ENCODE assay signal across 9 cellular contexts in genomic region chr17:27471321-27472269, GRCh38. TPM values are rescaled to one million over a fixed set of nuclear protein-coding genes. Genes with fewer than 3 reads are reported as not detected.
DNase-seq lines count a peak whose midpoint lies in the region; ATAC-seq, FAIRE-seq and TF ChIP-seq lines count a peak whose summit lies in the region.
"Had no signal": no experiment of that assay in that cellular context is flagged by ENCODE, and none has a peak within 500 bp of the region (broad histone marks: within the 10 kb centered on the region; RNA-seq: fewer than 3 reads in every experiment).

No MANE protein-coding gene starts in this region.

- H3K4me3 ChIP-seq in keratinocyte (ENCODE audit: control insufficient read depth in 2 of 3, extremely low read depth in 1 of 3, insufficient read depth in 2 of 3, low read depth in 1 of 3, low read length in 3 of 3) (no peak overlapping the region), heart right ventricle (no peak overlapping the region)
- H3K4me3 ChIP-seq: thoracic aorta had no signal

- no peak overlapping the region for H3K4me3 Mint-ChIP-seq in type B pancreatic cell

- H3K27ac Mint-ChIP-seq in type B pancreatic cell, result peak overlapping the region; percentile 64

- dilution Hi-C loops in keratinocyte (cut with MboI; ENCODE audit: extremely low pct_ligation_motif_present, low sequenced_read_pairs), result no loop called here

- H3K4me1 ChIP-seq in keratinocyte (ENCODE audit: control insufficient read depth, extremely low read depth, insufficient read depth, low read length) (peaks cover 21% of the 10 kb centered on the region), heart right ventricle (peaks cover 8 to 72% (median 37%) of the 10 kb centered on the region in 9 donors)

- no peaks in the 10 kb centered on the region for H3K27me3 ChIP-seq in keratinocyte (ENCODE audit: control insufficient read depth, extremely low read depth, insufficient read depth, low read length)
- no peaks in the 10 kb centered on the region for H3K27me3 ChIP-seq in heart right ventricle

- intact Hi-C loops in heart right ventricle (cut with DNase I), result no loop called here

- H3K36me3 ChIP-seq in keratinocyte (ENCODE audit: control insufficient read depth in 2 of 2, extremely low read depth in 1 of 2, insufficient read depth in 2 of 2, low read length in 2 of 2) (no peaks in the 10 kb centered on the region), heart right ventricle (no peaks in the 10 kb centered on the region)
- H3K36me3 ChIP-seq: thoracic aorta had no signal

- no peaks in the 10 kb centered on the region for H3K9me1 ChIP-seq in keratinocyte (ENCODE audit: control insufficient read depth, extremely low read depth, insufficient read depth, low read length)

- H3K4me2 ChIP-seq in keratinocyte (ENCODE audit: control insufficient read depth, extremely low read depth, insufficient read depth, low read depth, low read length), result peak overlapping the region; percentile 59

- peak; percentile 90 for DNase-seq in activated CD8-positive, alpha-beta memory T cell treated with anti-CD3 and anti-CD28 coated beads, Interleukin-2, amount 50 U/mL, for 48 hours
- DNase-seq in keratinocyte (ENCODE audit: low read depth, low spot score), result peak; percentile 69
- DNase-seq in type B pancreatic cell (ENCODE audit: extremely low spot score, unreplicated experiment), result no peak
- no peak for DNase-seq in NCI-H187 (lab: John Stamatoyannopoulos, UW)
- no peak for DNase-seq in NCI-H1694 (lab: John Stamatoyannopoulos, UW)
- DNase-seq in heart right ventricle, result no peak

- H4K20me1 ChIP-seq in keratinocyte (ENCODE audit: control insufficient read depth, extremely low read depth, insufficient read depth, low read length), result no peaks in the 10 kb centered on the region

- H3K79me2 ChIP-seq in keratinocyte (ENCODE audit: control insufficient read depth, insufficient read depth, low read length), result no peaks in the 10 kb centered on the region

- peak overlapping the region; percentile 68 for H3K27ac ChIP-seq in keratinocyte (ENCODE audit: control insufficient read depth, insufficient read depth, low read length)
- H3K27ac ChIP-seq in heart right ventricle, result no peak overlapping the region
- H3K27ac ChIP-seq: thoracic aorta had no signal

- ATAC-seq in GM19463 (IDR thresholded peaks at IDR 0.05; ENCODE audit: unreplicated experiment) (peak; percentile 59), HG03457 (IDR thresholded peaks at IDR 0.05; ENCODE audit: unreplicated experiment) (peak; percentile 48), heart right ventricle (no peak)

- H3K36me3 Mint-ChIP-seq in type B pancreatic cell, result no peaks in the 10 kb centered on the region

- H3K9ac ChIP-seq in keratinocyte (ENCODE audit: control insufficient read depth, extremely low read depth, insufficient read depth, low read length), result peak overlapping the region; percentile 50

- 87 to 89% methylated on average over 14 of the region's 14 CpGs for WGBS in heart right ventricle, 2 donors

- TF ChIP-seq CTCF in keratinocyte (optimal IDR thresholded peaks at IDR 0.05 in 1 of 3, IDR thresholded peaks at IDR 0.05 in 1 of 3, conservative IDR thresholded peaks at IDR 0.05 in 1 of 3; ENCODE audit: extremely low read depth in 1 of 3, insufficient read depth in 2 of 3, low read length in 3 of 3) (no peak), type B pancreatic cell (conservative IDR thresholded peaks at IDR 0.05) (no peak), heart right ventricle (IDR thresholded peaks at IDR 0.05) (no peak)

- FAIRE-seq in keratinocyte (lab: Jason Lieb, UNC), result peak; percentile 88

- H2AFZ ChIP-seq in keratinocyte (ENCODE audit: control insufficient read depth, low read length), result no peak overlapping the region

- no peaks in the 10 kb centered on the region for H3K27me3 Mint-ChIP-seq in type B pancreatic cell

- H3K9me3 Mint-ChIP-seq in type B pancreatic cell, result no peaks in the 10 kb centered on the region

- H3K4me1 Mint-ChIP-seq in type B pancreatic cell (ENCODE audit: unreplicated experiment), result peaks cover 52% of the 10 kb centered on the region

- H3K9me3 ChIP-seq in keratinocyte (ENCODE audit: control insufficient read depth, low read depth, low read length), result no peaks in the 10 kb centered on the region
- no peaks in the 10 kb centered on the region for H3K9me3 ChIP-seq in heart right ventricle
- H3K9me3 ChIP-seq: thoracic aorta had no signal

RNA-seq across cellular contexts. Expression of gene KSR1, which starts 15.3 kb away (rescaled TPM):
- polyA plus RNA-seq in keratinocyte, result 0.97 to 1.8 TPM (median 1.3 TPM) in 3 replicates
- 3.7 TPM for polyA plus RNA-seq in keratinocyte (2011; ENCODE audit: low read depth)
- polyA plus RNA-seq in keratinocyte (2011; cell fraction: cytosol; rRNA removed), result 0.64 and 0.66 TPM in 2 replicates
- 3.4 and 5.1 TPM in 2 replicates for polyA plus RNA-seq in keratinocyte (2011; cell fraction: nucleus; rRNA removed)
- polyA plus RNA-seq in keratinocyte (2012; ENCODE audit: low replicate concordance), result 1.2 and 1.7 TPM in 2 replicates
- 1.8 to 3.6 TPM (median 2.0 TPM) in 3 replicates for polyA minus RNA-seq in keratinocyte
- polyA minus RNA-seq in keratinocyte (2011; cell fraction: cytosol; rRNA and poly(A)+ RNA removed), result 1.2 TPM
- 3.6 and 6.8 TPM in 2 replicates for polyA minus RNA-seq in keratinocyte (2011; cell fraction: nucleus; rRNA and poly(A)+ RNA removed)
- 57.8 and 74.0 TPM in 2 replicates for total RNA-seq in type B pancreatic cell (ENCODE audit: low replicate concordance)
- 10 to 100 TPM in 5 of 10 donors, 1 to 10 TPM in 5; 5.6 to 19.6 (median 8.6) TPM for total RNA-seq in heart right ventricle
- polyA plus RNA-seq in heart right ventricle, result 10 to 100 TPM in 1 of 2 donors, 1 to 10 TPM in 1; 6.0 to 10.1 TPM

Comparison
In these comparisons a context has a peak if more than half of its experiments do, and no peak if none do; other contexts are left out.
1. ATAC-seq: peak in GM19463 (single experiment) and HG03457 (single experiment); none in heart right ventricle (0 of 8).
2. DNase-seq: peak in activated CD8-positive, alpha-beta memory T cell treated with anti-CD3 and anti-CD28 coated beads, Interleukin-2, amount 50 U/mL, for 48 hours (single experiment) and keratinocyte (single experiment); none in type B pancreatic cell (single experiment), NCI-H187 (0 of 2), NCI-H1694 (single experiment) and heart right ventricle (0 of 2).